18 cellular contexts compared by ENCODE assay signal in genomic region chr5:53263151-53263550, GRCh38.
"Had no signal": no experiment of that assay in that cellular context is flagged by ENCODE, and none has a peak within 500 bp of the region (broad histone marks: within the 10 kb centered on the region; RNA-seq: fewer than 3 reads in every experiment).

No MANE protein-coding gene starts in this region.

- H3K27me3 ChIP-seq: gastrocnemius medialis, stomach, transverse colon had no signal

- H3K9me3 ChIP-seq: gastrocnemius medialis, thoracic aorta, transverse colon had no signal

- DNase-seq: effector memory CD8-positive, alpha-beta T cell; gastrocnemius medialis; immature natural killer cell; kidney; left cardiac atrium; left ventricle myocardium superior; natural killer cell; posterior cingulate gyrus; stimulated activated CD4-positive, alpha-beta T cell treated with anti-CD3 and anti-CD28 coated beads, Interleukin-2, amount 100 ng/mL, for 24 hours; stimulated activated CD4-positive, alpha-beta T cell treated with anti-CD3 and anti-CD28 coated beads, Interleukin-4, amount 100 ng/mL, for 4 hours; stimulated activated naive CD4-positive, alpha-beta T cell; stomach; substantia nigra; transverse colon had no signal

- H3K36me3 ChIP-seq: gastrocnemius medialis, stomach, thoracic aorta, transverse colon had no signal

- H3K27me3 Mint-ChIP-seq: dendritic cell treated with granulocyte-macrophage colony-stimulating factor and Interleukin-4, amounts not matched to agents 40 ng/mL and 50 ng/mL, for 4 days had no signal

- H3K9me3 Mint-ChIP-seq: effector memory CD8-positive, alpha-beta T cell had no signal

- H3K27ac ChIP-seq: gastrocnemius medialis, stomach, thoracic aorta, transverse colon had no signal

- H3K4me1 Mint-ChIP-seq: immature natural killer cell, natural killer cell, neural crest cell had no signal

- ATAC-seq: effector memory CD8-positive, alpha-beta T cell; gastrocnemius medialis; left ventricle myocardium superior; natural killer cell had no signal

- H3K4me1 ChIP-seq: gastrocnemius medialis, stomach, transverse colon had no signal

- H3K4me3 Mint-ChIP-seq: dendritic cell treated with granulocyte-macrophage colony-stimulating factor and Interleukin-4, amounts not matched to agents 40 ng/mL and 50 ng/mL, for 4 days; effector memory CD8-positive, alpha-beta T cell; immature natural killer cell; natural killer cell; neural crest cell had no signal

- H3K4me3 ChIP-seq: gastrocnemius medialis, lung, stomach, thoracic aorta, transverse colon had no signal

- H3K27ac Mint-ChIP-seq: effector memory CD8-positive, alpha-beta T cell; immature natural killer cell; natural killer cell had no signal

- H3K36me3 Mint-ChIP-seq: immature natural killer cell, natural killer cell had no signal
